1 cellular context compared by ENCODE assay signal in genomic region chr13:40158218-40158617, GRCh38.
TF ChIP-seq lines count a peak whose summit lies in the region.

No MANE protein-coding gene starts in this region.

TF ChIP-seq in GM23338, 12 proteins besides CTCF, POLR2A, EP300 and RAD21 (continued from another document):
- TF ChIP-seq, protein P1, sequence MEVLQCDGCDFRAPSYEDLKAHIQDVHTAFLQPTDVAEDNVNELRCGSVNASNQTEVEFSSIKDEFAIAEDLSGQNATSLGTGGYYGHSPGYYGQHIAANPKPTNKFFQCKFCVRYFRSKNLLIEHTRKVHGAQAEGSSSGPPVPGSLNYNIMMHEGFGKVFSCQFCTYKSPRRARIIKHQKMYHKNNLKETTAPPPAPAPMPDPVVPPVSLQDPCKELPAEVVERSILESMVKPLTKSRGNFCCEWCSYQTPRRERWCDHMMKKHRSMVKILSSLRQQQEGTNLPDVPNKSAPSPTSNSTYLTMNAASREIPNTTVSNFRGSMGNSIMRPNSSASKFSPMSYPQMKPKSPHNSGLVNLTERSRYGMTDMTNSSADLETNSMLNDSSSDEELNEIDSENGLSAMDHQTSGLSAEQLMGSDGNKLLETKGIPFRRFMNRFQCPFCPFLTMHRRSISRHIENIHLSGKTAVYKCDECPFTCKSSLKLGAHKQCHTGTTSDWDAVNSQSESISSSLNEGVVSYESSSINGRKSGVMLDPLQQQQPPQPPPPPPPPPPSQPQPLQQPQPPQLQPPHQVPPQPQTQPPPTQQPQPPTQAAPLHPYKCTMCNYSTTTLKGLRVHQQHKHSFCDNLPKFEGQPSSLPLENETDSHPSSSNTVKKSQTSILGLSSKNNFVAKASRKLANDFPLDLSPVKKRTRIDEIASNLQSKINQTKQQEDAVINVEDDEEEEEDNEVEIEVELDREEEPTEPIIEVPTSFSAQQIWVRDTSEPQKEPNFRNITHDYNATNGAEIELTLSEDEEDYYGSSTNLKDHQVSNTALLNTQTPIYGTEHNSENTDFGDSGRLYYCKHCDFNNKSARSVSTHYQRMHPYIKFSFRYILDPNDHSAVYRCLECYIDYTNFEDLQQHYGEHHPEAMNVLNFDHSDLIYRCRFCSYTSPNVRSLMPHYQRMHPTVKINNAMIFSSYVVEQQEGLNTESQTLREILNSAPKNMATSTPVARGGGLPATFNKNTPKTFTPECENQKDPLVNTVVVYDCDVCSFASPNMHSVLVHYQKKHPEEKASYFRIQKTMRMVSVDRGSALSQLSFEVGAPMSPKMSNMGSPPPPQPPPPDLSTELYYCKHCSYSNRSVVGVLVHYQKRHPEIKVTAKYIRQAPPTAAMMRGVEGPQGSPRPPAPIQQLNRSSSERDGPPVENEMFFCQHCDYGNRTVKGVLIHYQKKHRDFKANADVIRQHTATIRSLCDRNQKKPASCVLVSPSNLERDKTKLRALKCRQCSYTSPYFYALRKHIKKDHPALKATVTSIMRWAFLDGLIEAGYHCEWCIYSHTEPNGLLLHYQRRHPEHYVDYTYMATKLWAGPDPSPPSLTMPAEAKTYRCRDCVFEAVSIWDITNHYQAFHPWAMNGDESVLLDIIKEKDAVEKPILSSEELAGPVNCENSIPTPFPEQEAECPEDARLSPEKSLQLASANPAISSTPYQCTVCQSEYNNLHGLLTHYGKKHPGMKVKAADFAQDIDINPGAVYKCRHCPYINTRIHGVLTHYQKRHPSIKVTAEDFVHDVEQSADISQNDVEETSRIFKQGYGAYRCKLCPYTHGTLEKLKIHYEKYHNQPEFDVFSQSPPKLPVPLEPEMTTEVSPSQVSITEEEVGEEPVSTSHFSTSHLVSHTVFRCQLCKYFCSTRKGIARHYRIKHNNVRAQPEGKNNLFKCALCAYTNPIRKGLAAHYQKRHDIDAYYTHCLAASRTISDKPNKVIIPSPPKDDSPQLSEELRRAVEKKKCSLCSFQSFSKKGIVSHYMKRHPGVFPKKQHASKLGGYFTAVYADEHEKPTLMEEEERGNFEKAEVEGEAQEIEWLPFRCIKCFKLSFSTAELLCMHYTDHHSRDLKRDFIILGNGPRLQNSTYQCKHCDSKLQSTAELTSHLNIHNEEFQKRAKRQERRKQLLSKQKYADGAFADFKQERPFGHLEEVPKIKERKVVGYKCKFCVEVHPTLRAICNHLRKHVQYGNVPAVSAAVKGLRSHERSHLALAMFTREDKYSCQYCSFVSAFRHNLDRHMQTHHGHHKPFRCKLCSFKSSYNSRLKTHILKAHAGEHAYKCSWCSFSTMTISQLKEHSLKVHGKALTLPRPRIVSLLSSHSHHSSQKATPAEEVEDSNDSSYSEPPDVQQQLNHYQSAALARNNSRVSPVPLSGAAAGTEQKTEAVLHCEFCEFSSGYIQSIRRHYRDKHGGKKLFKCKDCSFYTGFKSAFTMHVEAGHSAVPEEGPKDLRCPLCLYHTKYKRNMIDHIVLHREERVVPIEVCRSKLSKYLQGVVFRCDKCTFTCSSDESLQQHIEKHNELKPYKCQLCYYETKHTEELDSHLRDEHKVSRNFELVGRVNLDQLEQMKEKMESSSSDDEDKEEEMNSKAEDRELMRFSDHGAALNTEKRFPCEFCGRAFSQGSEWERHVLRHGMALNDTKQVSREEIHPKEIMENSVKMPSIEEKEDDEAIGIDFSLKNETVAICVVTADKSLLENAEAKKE (CRISPR knock-in tag; IDR thresholded peaks at IDR 0.05) = no peak
- no peak for TF ChIP-seq EZH2 (IDR thresholded peaks at IDR 0.05; ENCODE audit: low read depth, unreplicated experiment)
- TF ChIP-seq NANOG (IDR thresholded peaks at IDR 0.05; ENCODE audit: borderline replicate concordance) = no peak
- TF ChIP-seq, protein P2, sequence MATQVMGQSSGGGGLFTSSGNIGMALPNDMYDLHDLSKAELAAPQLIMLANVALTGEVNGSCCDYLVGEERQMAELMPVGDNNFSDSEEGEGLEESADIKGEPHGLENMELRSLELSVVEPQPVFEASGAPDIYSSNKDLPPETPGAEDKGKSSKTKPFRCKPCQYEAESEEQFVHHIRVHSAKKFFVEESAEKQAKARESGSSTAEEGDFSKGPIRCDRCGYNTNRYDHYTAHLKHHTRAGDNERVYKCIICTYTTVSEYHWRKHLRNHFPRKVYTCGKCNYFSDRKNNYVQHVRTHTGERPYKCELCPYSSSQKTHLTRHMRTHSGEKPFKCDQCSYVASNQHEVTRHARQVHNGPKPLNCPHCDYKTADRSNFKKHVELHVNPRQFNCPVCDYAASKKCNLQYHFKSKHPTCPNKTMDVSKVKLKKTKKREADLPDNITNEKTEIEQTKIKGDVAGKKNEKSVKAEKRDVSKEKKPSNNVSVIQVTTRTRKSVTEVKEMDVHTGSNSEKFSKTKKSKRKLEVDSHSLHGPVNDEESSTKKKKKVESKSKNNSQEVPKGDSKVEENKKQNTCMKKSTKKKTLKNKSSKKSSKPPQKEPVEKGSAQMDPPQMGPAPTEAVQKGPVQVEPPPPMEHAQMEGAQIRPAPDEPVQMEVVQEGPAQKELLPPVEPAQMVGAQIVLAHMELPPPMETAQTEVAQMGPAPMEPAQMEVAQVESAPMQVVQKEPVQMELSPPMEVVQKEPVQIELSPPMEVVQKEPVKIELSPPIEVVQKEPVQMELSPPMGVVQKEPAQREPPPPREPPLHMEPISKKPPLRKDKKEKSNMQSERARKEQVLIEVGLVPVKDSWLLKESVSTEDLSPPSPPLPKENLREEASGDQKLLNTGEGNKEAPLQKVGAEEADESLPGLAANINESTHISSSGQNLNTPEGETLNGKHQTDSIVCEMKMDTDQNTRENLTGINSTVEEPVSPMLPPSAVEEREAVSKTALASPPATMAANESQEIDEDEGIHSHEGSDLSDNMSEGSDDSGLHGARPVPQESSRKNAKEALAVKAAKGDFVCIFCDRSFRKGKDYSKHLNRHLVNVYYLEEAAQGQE (IDR thresholded peaks at IDR 0.05; ENCODE audit: unreplicated experiment) = no peak
- no peak for TF ChIP-seq STAT1 (IDR thresholded peaks at IDR 0.05; ENCODE audit: unreplicated experiment)
- TF ChIP-seq ZNF331 (CRISPR knock-in tag; IDR thresholded peaks at IDR 0.05; ENCODE audit: low read depth) = no peak
- no peak for TF ChIP-seq ZNF114 (CRISPR knock-in tag; IDR thresholded peaks at IDR 0.05)
- no peak for TF ChIP-seq CREB1 (CRISPR knock-in tag; IDR thresholded peaks at IDR 0.05; ENCODE audit: low read depth)
- no peak for TF ChIP-seq POLR2AphosphoS5 (IDR thresholded peaks at IDR 0.05; ENCODE audit: low read depth)
- TF ChIP-seq ETS1 (IDR thresholded peaks at IDR 0.05) = no peak
TF ChIP-seq in GM23338: peak in this region for 0.
